8 cellular contexts compared by ENCODE assay signal in genomic region chr3:143119009-143119914, GRCh38. TPM values are rescaled to one million over a fixed set of nuclear protein-coding genes. Genes with fewer than 3 reads are reported as not detected.
DNase-seq lines count a peak whose midpoint lies in the region; ATAC-seq and TF ChIP-seq lines count a peak whose summit lies in the region.

A gene with protein sequence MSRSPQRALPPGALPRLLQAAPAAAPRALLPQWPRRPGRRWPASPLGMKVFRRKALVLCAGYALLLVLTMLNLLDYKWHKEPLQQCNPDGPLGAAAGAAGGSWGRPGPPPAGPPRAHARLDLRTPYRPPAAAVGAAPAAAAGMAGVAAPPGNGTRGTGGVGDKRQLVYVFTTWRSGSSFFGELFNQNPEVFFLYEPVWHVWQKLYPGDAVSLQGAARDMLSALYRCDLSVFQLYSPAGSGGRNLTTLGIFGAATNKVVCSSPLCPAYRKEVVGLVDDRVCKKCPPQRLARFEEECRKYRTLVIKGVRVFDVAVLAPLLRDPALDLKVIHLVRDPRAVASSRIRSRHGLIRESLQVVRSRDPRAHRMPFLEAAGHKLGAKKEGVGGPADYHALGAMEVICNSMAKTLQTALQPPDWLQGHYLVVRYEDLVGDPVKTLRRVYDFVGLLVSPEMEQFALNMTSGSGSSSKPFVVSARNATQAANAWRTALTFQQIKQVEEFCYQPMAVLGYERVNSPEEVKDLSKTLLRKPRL (plus strand): TSS chr3:143119771. CDS start chr3:143120817, 1,046 bp downstream.

- H3K36me3 ChIP-seq in mucosa of stomach (ENCODE audit: control insufficient read depth, insufficient read depth, low read length): no peaks in the 10 kb centered on the region

- H3K9ac ChIP-seq in mucosa of stomach (ENCODE audit: low read length): peak within 1 kb of the TSS; percentile 66

- TF ChIP-seq POLR2A in GM19193 (IDR thresholded peaks at IDR 0.05; ENCODE audit: extremely low read depth, insufficient read depth, insufficient read length): peak; percentile 59

- peak in 12 of 14 donors; percentile 24 to 81 (median 62) for DNase-seq in C1 segment of cervical spinal cord (lab: John Stamatoyannopoulos, UW)
- peak; percentile 51 for DNase-seq in NCI-H82 treated with DMSO at 0.1 percent for 48 hours (lab: John Stamatoyannopoulos, UW; ENCODE audit: unreplicated experiment)
- peak; percentile 77 for DNase-seq in activated T-cell treated with anti-CD3 and anti-CD28 coated beads for 48 hours (ENCODE audit: low read depth)
- DNase-seq in stimulated activated CD8-positive, alpha-beta memory T cell treated with anti-CD3 and anti-CD28 coated beads, Interleukin-7, amount 100 ng/mL, for 24 hours (ENCODE audit: low read depth): peak; percentile 45

- no peaks in the 10 kb centered on the region for H3K9me3 ChIP-seq in mucosa of stomach (ENCODE audit: control insufficient read depth, low read length)

- peaks cover 14% of the 10 kb centered on the region for H3K4me1 ChIP-seq in mucosa of stomach (ENCODE audit: control insufficient read depth, insufficient read depth, low read length)

- H3K27me3 ChIP-seq in mucosa of stomach (ENCODE audit: control insufficient read depth, insufficient read depth, low read length): peaks cover 43% of the 10 kb centered on the region

- peak within 1 kb of the TSS; percentile 41 for H3K4me3 ChIP-seq in mucosa of stomach (ENCODE audit: low read length)

- ATAC-seq in HG03354 (IDR thresholded peaks at IDR 0.05; ENCODE audit: poor library complexity, severe bottlenecking, unreplicated experiment): peak; percentile 82
- ATAC-seq in esophagus mucosa: peak; percentile 89

RNA-seq across cellular contexts. Expression of the gene that starts here (rescaled TPM):
- 1.5 TPM for total RNA-seq in esophagus mucosa

Comparison
In these comparisons a context has a peak if more than half of its experiments do, and no peak if none do; other contexts are left out.
1. Peak in every context shown above with its lines: DNase-seq, ATAC-seq and H3K4me3 ChIP-seq.